Comparison of ENCODE assay signal across 14 cellular contexts in the genomic region with DNA sequence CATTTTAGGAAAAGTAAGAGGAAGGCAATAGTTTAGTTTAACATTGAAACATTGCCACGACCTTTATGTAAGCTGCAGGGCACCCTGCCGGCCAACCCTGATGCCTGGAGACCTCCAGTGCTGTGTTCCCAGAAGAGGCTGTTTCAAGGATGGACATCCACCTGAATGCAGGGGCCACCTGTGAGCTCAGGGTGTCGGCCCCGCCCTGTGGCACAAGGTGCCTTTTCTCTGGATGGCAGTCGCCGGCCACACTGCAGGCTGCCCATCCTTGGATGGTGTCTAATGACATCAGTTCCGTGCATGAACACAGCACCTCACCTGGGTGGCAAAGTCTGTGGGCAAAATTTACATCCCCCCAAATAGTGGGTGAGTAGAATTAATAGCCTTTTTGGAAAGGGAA.
DNase-seq lines count a peak whose midpoint lies in the region; ATAC-seq, FAIRE-seq and TF ChIP-seq lines count a peak whose summit lies in the region.
"Had no signal": no experiment of that assay in that cellular context is flagged by ENCODE, and none has a peak within 500 bp of the region (broad histone marks: within the 10 kb centered on the region; RNA-seq: fewer than 3 reads in every experiment).

No MANE protein-coding gene starts in this region.

- H3K4me1 Mint-ChIP-seq in activated naive CD4-positive, alpha-beta T cell treated with anti-CD3 and anti-CD28 coated beads for 36 hours (ENCODE audit: low read depth), result peaks cover 39% of the 10 kb centered on the region
- peaks cover 13% of the 10 kb centered on the region for H3K4me1 Mint-ChIP-seq in T-helper 17 cell
- H3K4me1 Mint-ChIP-seq in dendritic cell treated with granulocyte-macrophage colony-stimulating factor and Interleukin-4, amounts not matched to agents 40 ng/mL and 50 ng/mL, for 4 days (ENCODE audit: low read depth), result peaks cover 34% of the 10 kb centered on the region

- H3K36me3 Mint-ChIP-seq in activated naive CD4-positive, alpha-beta T cell treated with anti-CD3 and anti-CD28 coated beads for 36 hours (ENCODE audit: low read depth), result peaks cover 2% of the 10 kb centered on the region
- no peaks in the 10 kb centered on the region for H3K36me3 Mint-ChIP-seq in T-helper 17 cell (ENCODE audit: low read depth)
- H3K36me3 Mint-ChIP-seq in dendritic cell treated with granulocyte-macrophage colony-stimulating factor and Interleukin-4, amounts not matched to agents 40 ng/mL and 50 ng/mL, for 4 days (ENCODE audit: low read depth), result no peaks in the 10 kb centered on the region

- no peaks in the 10 kb centered on the region for H3K36me3 ChIP-seq in thymus (ENCODE audit: control insufficient read depth, insufficient read depth)
- peaks cover 2 to 4% of the 10 kb centered on the region in 2 experiments; a peak in 1 of 5 replicates for H3K36me3 ChIP-seq in HepG2 (replicated peaks in 1 of 2; ENCODE audit: control insufficient read depth in 1 of 2, insufficient read depth in 2 of 2, low read length in 2 of 2)
- H3K36me3 ChIP-seq: gastrocnemius medialis had no signal

- H3K4me1 ChIP-seq in thymus (ENCODE audit: control insufficient read depth, insufficient read depth, low read length) (no peaks in the 10 kb centered on the region), HepG2 (ENCODE audit: insufficient read depth, low read length) (peaks cover 40% of the 10 kb centered on the region)
- H3K4me1 ChIP-seq: pancreas had no signal

- H3K27ac ChIP-seq in thymus (ENCODE audit: low read depth) (peak overlapping the region; percentile 64), HepG2 (ENCODE audit: extremely low read length, insufficient read depth, low read length) (no peak overlapping the region)
- H3K27ac ChIP-seq: gastrocnemius medialis, pancreas, suprapubic skin, VCaP had no signal

- H3K27ac Mint-ChIP-seq in activated naive CD4-positive, alpha-beta T cell treated with anti-CD3 and anti-CD28 coated beads for 36 hours, result peak overlapping the region; percentile 85
- peak overlapping the region; percentile 94 for H3K27ac Mint-ChIP-seq in T-helper 17 cell
- peak overlapping the region; percentile 43 for H3K27ac Mint-ChIP-seq in dendritic cell treated with granulocyte-macrophage colony-stimulating factor and Interleukin-4, amounts not matched to agents 40 ng/mL and 50 ng/mL, for 4 days
- H3K27ac Mint-ChIP-seq: mesothelial cell of epicardium had no signal

- TF ChIP-seq POLR2A in HepG2 (IDR thresholded peaks at IDR 0.05; ENCODE audit: insufficient read depth in 1 of 2, low read depth in 2 of 2, low read length in 2 of 2), result no peak

- POLR2A ChIA-PET in HepG2 (lab: Yijun Ruan, JAX), result no interaction called here

- H3K27me3 Mint-ChIP-seq in activated naive CD4-positive, alpha-beta T cell treated with anti-CD3 and anti-CD28 coated beads for 36 hours (ENCODE audit: low read depth), result no peaks in the 10 kb centered on the region
- no peaks in the 10 kb centered on the region for H3K27me3 Mint-ChIP-seq in T-helper 17 cell
- H3K27me3 Mint-ChIP-seq in dendritic cell treated with granulocyte-macrophage colony-stimulating factor and Interleukin-4, amounts not matched to agents 40 ng/mL and 50 ng/mL, for 4 days, result peaks cover 42% of the 10 kb centered on the region

- no peak for TF ChIP-seq RAD21 in HepG2 (CRISPR knock-in tag; IDR thresholded peaks at IDR 0.05)

- FAIRE-seq in HepG2 (lab: Jason Lieb, UNC), result no peak
- no peak for FAIRE-seq in HTR-8/SVneo (lab: Jason Lieb, UNC)
- FAIRE-seq: pancreas had no signal

- TF ChIP-seq EP300 in HepG2 (IDR thresholded peaks at IDR 0.05; ENCODE audit: low read depth in 2 of 2, low read length in 2 of 2), result no peak
- no peak for TF ChIP-seq EP300 in HepG2 (CRISPR knock-in tag; IDR thresholded peaks at IDR 0.05; ENCODE audit: borderline replicate concordance)

- H3K9me3 ChIP-seq in T-helper 17 cell (ENCODE audit: control insufficient read depth, low read length, poor library complexity, severe bottlenecking), result no peaks in the 10 kb centered on the region
- no peaks in the 10 kb centered on the region for H3K9me3 ChIP-seq in thymus (ENCODE audit: control insufficient read depth)
- no peaks in the 10 kb centered on the region for H3K9me3 ChIP-seq in HepG2 (ENCODE audit: low read length)
- H3K9me3 ChIP-seq: gastrocnemius medialis, pancreas, suprapubic skin had no signal

- in situ Hi-C loops in HepG2 (cut with HindIII; ENCODE audit: extremely low pct_ligation_motif_present, low pct_unique_long_range_greater_than_20kb), result no loop called here

- no peak overlapping the region for H3K4me3 ChIP-seq in thymus (ENCODE audit: low read length)
- no peak overlapping the region for H3K4me3 ChIP-seq in HepG2 (replicated peaks in 1 of 3; ENCODE audit: insufficient read depth in 1 of 3, low read depth in 2 of 3, low read length in 3 of 3)
- H3K4me3 ChIP-seq: gastrocnemius medialis, pancreas, suprapubic skin had no signal

- no peaks in the 10 kb centered on the region for H4K20me1 ChIP-seq in HepG2 (ENCODE audit: insufficient read depth, low read length)

- H3K4me3 Mint-ChIP-seq in activated naive CD4-positive, alpha-beta T cell treated with anti-CD3 and anti-CD28 coated beads for 36 hours, result peak overlapping the region; percentile 60
- H3K4me3 Mint-ChIP-seq in T-helper 17 cell, result peak overlapping the region; percentile 90
- H3K4me3 Mint-ChIP-seq in dendritic cell treated with granulocyte-macrophage colony-stimulating factor and Interleukin-4, amounts not matched to agents 40 ng/mL and 50 ng/mL, for 4 days, result no peak overlapping the region
- H3K4me3 Mint-ChIP-seq: mesothelial cell of epicardium had no signal

- H3K4me2 ChIP-seq in HepG2 (ENCODE audit: low read depth, low read length), result no peak overlapping the region

- BruUV-seq in HepG2 (replicated peaks; lab: Mats Ljungman, UMichigan), result no TSS peak

- no peaks in the 10 kb centered on the region for H3K27me3 ChIP-seq in thymus (ENCODE audit: control insufficient read depth, insufficient read depth)
- no peaks in the 10 kb centered on the region for H3K27me3 ChIP-seq in HepG2 (ENCODE audit: control insufficient read depth in 1 of 2, insufficient read depth in 2 of 2, low read length in 2 of 2)
- H3K27me3 ChIP-seq: gastrocnemius medialis, pancreas, suprapubic skin had no signal

- H3K9ac ChIP-seq in HepG2 (ENCODE audit: insufficient read depth, low read depth, low read length), result no peak overlapping the region

- 92% methylated on average over 7 of the region's 7 CpGs for WGBS in thymus
- 100% methylated on average over 5 of the region's 7 CpGs for WGBS in HepG2 (ENCODE audit: low lambda C conversion rate)

- no peak overlapping the region for H2AFZ ChIP-seq in HepG2 (ENCODE audit: low read length)

- CTCF ChIA-PET in activated naive CD4-positive, alpha-beta T cell treated with anti-CD3 and anti-CD28 coated beads for 36 hours (lab: Charles Lee), result interaction anchor here (0.6 to 6.2 kb wide), 8 partner anchors 10 to 227 kb away, joined by 3 to 77 read pairs (median 5); no protein-coding TSS in a partner anchor
- CTCF ChIA-PET in HepG2 (lab: Yijun Ruan, JAX; ENCODE audit: low intra/inter-chr PET ratio, low total read pairs), result no interaction called here

- no peak for TF ChIP-seq CTCF in HepG2 (CRISPR knock-in tag; IDR thresholded peaks at IDR 0.05)

- no peaks in the 10 kb centered on the region for H3K79me2 ChIP-seq in HepG2 (ENCODE audit: insufficient read depth, low read length)

- H3K9me3 Mint-ChIP-seq in activated naive CD4-positive, alpha-beta T cell treated with anti-CD3 and anti-CD28 coated beads for 36 hours, result no peaks in the 10 kb centered on the region
- H3K9me3 Mint-ChIP-seq in dendritic cell treated with granulocyte-macrophage colony-stimulating factor and Interleukin-4, amounts not matched to agents 40 ng/mL and 50 ng/mL, for 4 days, result no peaks in the 10 kb centered on the region
- H3K9me3 Mint-ChIP-seq: mesothelial cell of epicardium had no signal

- DNase-seq in activated naive CD4-positive, alpha-beta T cell treated with anti-CD3 and anti-CD28 coated beads for 36 hours, result no peak
- DNase-seq in activated naive CD4-positive, alpha-beta T cell (lab: John Stamatoyannopoulos, UW), result no peak
- DNase-seq in T-helper 17 cell (no peak), cerebellar nuclear complex (lab: John Stamatoyannopoulos, UW) (no peak), HepG2 (ENCODE audit: low spot score) (no peak), HTR-8/SVneo (ENCODE audit: insufficient read length, low spot score) (no peak)
- DNase-seq: gastrocnemius medialis, NCI-H2171 had no signal

- intact Hi-C loops in activated naive CD4-positive, alpha-beta T cell treated with anti-CD3 and anti-CD28 coated beads for 36 hours (cut with micrococcal nuclease), result loop anchor here (1.0 to 2.0 kb wide), 5 partner anchors 8 to 227 kb away; no protein-coding TSS in a partner anchor
- intact Hi-C loops in dendritic cell treated with granulocyte-macrophage colony-stimulating factor and Interleukin-4, amounts not matched to agents 40 ng/mL and 50 ng/mL, for 4 days (cut with micrococcal nuclease), result loop anchor here (5.0 kb wide), 1 partner anchor 43 kb away; no protein-coding TSS in a partner anchor
- intact Hi-C loops in HepG2 (cut with micrococcal nuclease; ENCODE audit: unreplicated experiment), result no loop called here

- ATAC-seq in T-helper 17 cell (peak; percentile 35), HepG2 (no peak)
- ATAC-seq: gastrocnemius medialis, pancreas had no signal

TF ChIP-seq in HepG2, 621 proteins besides CTCF, POLR2A, EP300 and RAD21 (continues in another document):
- TF ChIP-seq, protein P1, sequence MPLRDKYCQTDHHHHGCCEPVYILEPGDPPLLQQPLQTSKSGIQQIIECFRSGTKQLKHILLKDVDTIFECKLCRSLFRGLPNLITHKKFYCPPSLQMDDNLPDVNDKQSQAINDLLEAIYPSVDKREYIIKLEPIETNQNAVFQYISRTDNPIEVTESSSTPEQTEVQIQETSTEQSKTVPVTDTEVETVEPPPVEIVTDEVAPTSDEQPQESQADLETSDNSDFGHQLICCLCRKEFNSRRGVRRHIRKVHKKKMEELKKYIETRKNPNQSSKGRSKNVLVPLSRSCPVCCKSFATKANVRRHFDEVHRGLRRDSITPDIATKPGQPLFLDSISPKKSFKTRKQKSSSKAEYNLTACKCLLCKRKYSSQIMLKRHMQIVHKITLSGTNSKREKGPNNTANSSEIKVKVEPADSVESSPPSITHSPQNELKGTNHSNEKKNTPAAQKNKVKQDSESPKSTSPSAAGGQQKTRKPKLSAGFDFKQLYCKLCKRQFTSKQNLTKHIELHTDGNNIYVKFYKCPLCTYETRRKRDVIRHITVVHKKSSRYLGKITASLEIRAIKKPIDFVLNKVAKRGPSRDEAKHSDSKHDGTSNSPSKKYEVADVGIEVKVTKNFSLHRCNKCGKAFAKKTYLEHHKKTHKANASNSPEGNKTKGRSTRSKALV (CRISPR knock-in tag; IDR thresholded peaks at IDR 0.05), result no peak
- no peak for TF ChIP-seq FOXP1 (IDR thresholded peaks at IDR 0.05)
- no peak for TF ChIP-seq FOXP1 (CRISPR knock-in tag; IDR thresholded peaks at IDR 0.05)
- no peak for TF ChIP-seq ASH2L (IDR thresholded peaks at IDR 0.05; ENCODE audit: insufficient read length, low read depth, low read length)

Comparison
In these comparisons a context has a peak if more than half of its experiments do, and no peak if none do; other contexts are left out.
1. H3K27ac Mint-ChIP-seq: peak in every context shown above with its lines; median percentile 94 in T-helper 17 cell; 85 in activated naive CD4-positive, alpha-beta T cell treated with anti-CD3 and anti-CD28 coated beads for 36 hours; 43 in dendritic cell treated with granulocyte-macrophage colony-stimulating factor and Interleukin-4, amounts not matched to agents 40 ng/mL and 50 ng/mL, for 4 days.